In the genomic region with DNA sequence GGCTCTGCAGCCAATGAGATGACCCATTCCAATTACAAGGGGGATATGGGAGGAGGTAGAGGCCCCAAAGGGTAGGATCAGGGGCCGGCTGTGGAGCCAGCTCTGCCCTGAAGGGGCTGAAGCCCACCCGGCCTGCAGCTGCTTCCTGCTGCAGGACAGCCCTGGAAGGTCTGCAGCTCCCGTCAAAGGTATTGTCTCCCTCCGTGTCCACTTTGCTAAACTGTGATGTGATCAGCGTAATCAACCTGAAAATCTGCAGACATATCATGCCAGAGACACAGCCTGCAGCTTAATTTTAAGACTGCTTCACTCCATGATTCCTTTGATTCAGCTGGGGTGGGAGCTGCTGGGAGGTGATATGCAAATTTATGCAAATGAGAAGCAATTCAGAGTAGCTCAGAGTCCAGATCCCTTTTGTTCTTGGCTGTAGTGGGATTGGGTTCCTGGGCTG, we compare ENCODE assay signal across 29 cellular contexts.
DNase-seq lines count a peak whose midpoint lies in the region; ATAC-seq and TF ChIP-seq lines count a peak whose summit lies in the region.
"Had no signal": no experiment of that assay in that cellular context is flagged by ENCODE, and none has a peak within 500 bp of the region (broad histone marks: within the 10 kb centered on the region; RNA-seq: fewer than 3 reads in every experiment).

No MANE protein-coding gene starts in this region.

- H3K4me3 ChIP-seq in HUES6 (ENCODE audit: low read depth, low read length) (no peak overlapping the region), upper lobe of right lung (no peak overlapping the region)
- H3K4me3 ChIP-seq: BLaER1, gastrocnemius medialis, MG63, psoas muscle, transverse colon had no signal

- TF ChIP-seq CTCF in brain (conservative IDR thresholded peaks at IDR 0.05) (no peak), upper lobe of right lung (IDR thresholded peaks at IDR 0.05) (no peak)

- H3K9me3 ChIP-seq in HUES6 (ENCODE audit: control insufficient read depth, insufficient read depth, low read depth, low read length) = no peaks in the 10 kb centered on the region
- no peaks in the 10 kb centered on the region for H3K9me3 ChIP-seq in upper lobe of right lung
- H3K9me3 ChIP-seq: BLaER1, gastrocnemius medialis, MG63, psoas muscle, transverse colon had no signal

- peaks cover 58% of the 10 kb centered on the region for H3K4me1 Mint-ChIP-seq in brain
- H3K4me1 Mint-ChIP-seq in activated T-helper 17 cell treated with anti-CD3 and anti-CD28 coated beads, Interleukin-2, amount 50 U/mL, for 72 hours = peaks cover 24% of the 10 kb centered on the region

- no peak for ATAC-seq in upper lobe of right lung
- no peak for ATAC-seq in activated T-helper 17 cell treated with anti-CD3 and anti-CD28 coated beads, Interleukin-2, amount 50 U/mL, for 72 hours (replicated peaks)
- no peak for ATAC-seq in HG03280 (IDR thresholded peaks at IDR 0.05; ENCODE audit: unreplicated experiment)
- ATAC-seq: gastrocnemius medialis, Panc1, psoas muscle had no signal

- no peaks in the 10 kb centered on the region for H3K9me3 Mint-ChIP-seq in brain
- no peaks in the 10 kb centered on the region for H3K9me3 Mint-ChIP-seq in activated T-helper 17 cell treated with anti-CD3 and anti-CD28 coated beads, Interleukin-2, amount 50 U/mL, for 72 hours
- H3K9me3 Mint-ChIP-seq: activated B cell treated with CpG ODN at 0.5 μM for 24 hours; activated CD4-positive, alpha-beta T cell treated with anti-CD3 and anti-CD28 coated beads, Interleukin-2, amount 10 ng/mL, durations not matched to agents 7 days and 5 days had no signal

- peak overlapping the region; percentile 60 to 95 (median 90) for H3K27ac Mint-ChIP-seq in brain
- no peak overlapping the region for H3K27ac Mint-ChIP-seq in activated T-helper 17 cell treated with anti-CD3 and anti-CD28 coated beads, Interleukin-2, amount 50 U/mL, for 72 hours
- H3K27ac Mint-ChIP-seq: activated B cell treated with CpG ODN at 0.5 μM for 24 hours; activated CD4-positive, alpha-beta T cell treated with anti-CD3 and anti-CD28 coated beads, Interleukin-2, amount 10 ng/mL, durations not matched to agents 7 days and 5 days; activated naive CD8-positive, alpha-beta T cell; HFFc6 had no signal

- intact Hi-C loops in upper lobe of right lung (cut with DNase I) = no loop called here

- H3K4me1 ChIP-seq in HUES6 (ENCODE audit: control insufficient read depth, insufficient read depth, low read length) = peaks cover 21% of the 10 kb centered on the region
- H3K4me1 ChIP-seq in upper lobe of right lung = no peaks in the 10 kb centered on the region
- H3K4me1 ChIP-seq: gastrocnemius medialis, psoas muscle, transverse colon had no signal

- H3K27me3 Mint-ChIP-seq in brain = peaks cover 19% of the 10 kb centered on the region
- H3K27me3 Mint-ChIP-seq in activated T-helper 17 cell treated with anti-CD3 and anti-CD28 coated beads, Interleukin-2, amount 50 U/mL, for 72 hours = no peaks in the 10 kb centered on the region
- H3K27me3 Mint-ChIP-seq: activated naive CD8-positive, alpha-beta T cell had no signal

- H3K27ac ChIP-seq in HUES6 (ENCODE audit: low read depth, low read length) (no peak overlapping the region), upper lobe of right lung (no peak overlapping the region)
- H3K27ac ChIP-seq: BLaER1, gastrocnemius medialis, KMS-11, psoas muscle, transverse colon had no signal

- H3K27me3 ChIP-seq in HUES6 (ENCODE audit: control insufficient read depth, insufficient read depth, low read length) (no peaks in the 10 kb centered on the region), upper lobe of right lung (no peaks in the 10 kb centered on the region)
- H3K27me3 ChIP-seq: BLaER1, gastrocnemius medialis, MG63, transverse colon had no signal

- peak overlapping the region in 3 of 5 experiments; percentile 17 to 70 (median 60) for H3K4me3 Mint-ChIP-seq in brain
- H3K4me3 Mint-ChIP-seq in activated T-helper 17 cell treated with anti-CD3 and anti-CD28 coated beads, Interleukin-2, amount 50 U/mL, for 72 hours = no peak overlapping the region
- H3K4me3 Mint-ChIP-seq: activated B cell treated with CpG ODN at 0.5 μM for 24 hours; activated CD4-positive, alpha-beta T cell treated with anti-CD3 and anti-CD28 coated beads, Interleukin-2, amount 10 ng/mL, durations not matched to agents 7 days and 5 days; activated naive CD8-positive, alpha-beta T cell; HFFc6 had no signal

- H3K36me3 ChIP-seq in HUES6 (ENCODE audit: control insufficient read depth, insufficient read depth, low read length) = no peaks in the 10 kb centered on the region
- H3K36me3 ChIP-seq in upper lobe of right lung = no peaks in the 10 kb centered on the region
- H3K36me3 ChIP-seq: BLaER1, gastrocnemius medialis, MG63, transverse colon had no signal

- no peaks in the 10 kb centered on the region for H3K36me3 Mint-ChIP-seq in brain
- H3K36me3 Mint-ChIP-seq in activated T-helper 17 cell treated with anti-CD3 and anti-CD28 coated beads, Interleukin-2, amount 50 U/mL, for 72 hours (ENCODE audit: low read depth) = no peaks in the 10 kb centered on the region
- H3K36me3 Mint-ChIP-seq: activated naive CD8-positive, alpha-beta T cell had no signal

- DNase-seq in iPS-NIHi7 (ENCODE audit: extremely low spot score) (peak; percentile 66), upper lobe of right lung (peak; percentile 18), NCI-H446 (lab: John Stamatoyannopoulos, UW) (no peak)
- DNase-seq: activated B cell treated with CpG ODN at 0.5 μM for 24 hours; activated CD4-positive, alpha-beta T cell treated with anti-CD3 and anti-CD28 coated beads, Interleukin-2, amount 10 ng/mL, durations not matched to agents 7 days and 5 days; activated effector memory CD4-positive, alpha-beta T cell treated with anti-CD3 and anti-CD28 coated beads, Interleukin-2, amount 50 U/mL, for 16 hours; activated T-cell treated with anti-CD3 and anti-CD28 coated beads, Interleukin-2, amount 50 U/mL, for 1 hour; gastrocnemius medialis; HFFc6; hippocampal formation; kidney; MG63; NCI-H1105; NCI-H187 treated with DMSO at 0.1 percent for 48 hours; NCI-H2171 treated with DMSO at 0.1 percent for 48 hours; nucleus accumbens; psoas muscle; SHP77; stimulated activated CD4-positive, alpha-beta T cell treated with anti-CD3 and anti-CD28 coated beads, Interleukin-4, amount 100 ng/mL, for 1 hour; T1000; transverse colon had no signal

- peak overlapping the region; percentile 53 for H3K9ac ChIP-seq in HUES6 (ENCODE audit: low read length)
- H3K9ac ChIP-seq: BLaER1, KMS-11 had no signal

Comparison
In these comparisons a context has a peak if more than half of its experiments do, and no peak if none do; other contexts are left out.
1. DNase-seq: peak in iPS-NIHi7 (single experiment) and upper lobe of right lung (single experiment); none in NCI-H446 (0 of 2).